Comparison of ENCODE assay signal across 10 cellular contexts in genomic region chr13:73715910-73716257, GRCh38.
A peak's percentile ranks its signal among the peaks of the same experiment; 100 is the strongest.
DNase-seq lines count a peak whose midpoint lies in the region; ATAC-seq and TF ChIP-seq lines count a peak whose summit lies in the region.
"Had no signal": no experiment of that assay in that cellular context is flagged by ENCODE, and none has a peak within 500 bp of the region (broad histone marks: within the 10 kb centered on the region; RNA-seq: fewer than 3 reads in every experiment).

No MANE protein-coding gene starts in this region.

- ATAC-seq in GM18511 (IDR thresholded peaks at IDR 0.05; ENCODE audit: unreplicated experiment): peak; percentile 67
- ATAC-seq in GM21528 (IDR thresholded peaks at IDR 0.05; ENCODE audit: low FRiP score, unreplicated experiment): peak; percentile 63
- peak; percentile 56 for ATAC-seq in HG03520 (IDR thresholded peaks at IDR 0.05; ENCODE audit: unreplicated experiment)

- no peak for DNase-seq in esophagus squamous epithelium (lab: John Stamatoyannopoulos, UW)
- no peak for DNase-seq in anterior cingulate cortex (lab: John Stamatoyannopoulos, UW)
- no peak for DNase-seq in GF-D8 (lab: John Stamatoyannopoulos, UW)
- no peak for DNase-seq in NCI-H82 treated with DMSO at 0.1 percent for 48 hours (lab: John Stamatoyannopoulos, UW; ENCODE audit: unreplicated experiment)
- no peak for DNase-seq in foreskin fibroblast
- DNase-seq: EL had no signal

- peak overlapping the region; percentile 74 to 82 (median 78) for H3K27ac ChIP-seq in esophagus squamous epithelium
- H3K27ac ChIP-seq: SJSA1 had no signal

- no peak for TF ChIP-seq POLR2A in esophagus squamous epithelium (IDR thresholded peaks at IDR 0.05)

- TF ChIP-seq CTCF in esophagus squamous epithelium (IDR thresholded peaks at IDR 0.05) (no peak), foreskin fibroblast (IDR thresholded peaks at IDR 0.05; ENCODE audit: low read depth, low read length) (no peak)

- peaks cover 0 to 11% (median 0%) of the 10 kb centered on the region in 3 donors for H3K36me3 ChIP-seq in esophagus squamous epithelium

- H3K4me3 ChIP-seq in esophagus squamous epithelium: no peak overlapping the region
- H3K4me3 ChIP-seq in foreskin fibroblast (ENCODE audit: low read depth in 1 of 2, low read length in 2 of 2): no peak overlapping the region
- H3K4me3 ChIP-seq: SJSA1 had no signal

- no peaks in the 10 kb centered on the region for H3K27me3 ChIP-seq in esophagus squamous epithelium
- H3K27me3 ChIP-seq: SJSA1 had no signal

- WGBS in esophagus squamous epithelium, 2 donors: 37 to 39% methylated on average over 2 of the region's 2 CpGs

- intact Hi-C loops in esophagus squamous epithelium (cut with DNase I): no loop called here

- H3K9me3 ChIP-seq in esophagus squamous epithelium: no peaks in the 10 kb centered on the region
- H3K9me3 ChIP-seq: SJSA1 had no signal

- H3K4me1 ChIP-seq in esophagus squamous epithelium: peaks cover 4 to 43% (median 10%) of the 10 kb centered on the region in 3 donors
- H3K4me1 ChIP-seq: SJSA1 had no signal
